Comparison of ENCODE assay signal across 1 cellular context in genomic region chr1:29202584-29203340, GRCh38.
A peak's percentile ranks its signal among the peaks of the same experiment; 100 is the strongest.
TF ChIP-seq lines count a peak whose summit lies in the region.

No MANE protein-coding gene starts in this region.

TF ChIP-seq in K562, 482 proteins besides CTCF, POLR2A, EP300 and RAD21 (continued from another document and continues in another):
- TF ChIP-seq, protein P1, sequence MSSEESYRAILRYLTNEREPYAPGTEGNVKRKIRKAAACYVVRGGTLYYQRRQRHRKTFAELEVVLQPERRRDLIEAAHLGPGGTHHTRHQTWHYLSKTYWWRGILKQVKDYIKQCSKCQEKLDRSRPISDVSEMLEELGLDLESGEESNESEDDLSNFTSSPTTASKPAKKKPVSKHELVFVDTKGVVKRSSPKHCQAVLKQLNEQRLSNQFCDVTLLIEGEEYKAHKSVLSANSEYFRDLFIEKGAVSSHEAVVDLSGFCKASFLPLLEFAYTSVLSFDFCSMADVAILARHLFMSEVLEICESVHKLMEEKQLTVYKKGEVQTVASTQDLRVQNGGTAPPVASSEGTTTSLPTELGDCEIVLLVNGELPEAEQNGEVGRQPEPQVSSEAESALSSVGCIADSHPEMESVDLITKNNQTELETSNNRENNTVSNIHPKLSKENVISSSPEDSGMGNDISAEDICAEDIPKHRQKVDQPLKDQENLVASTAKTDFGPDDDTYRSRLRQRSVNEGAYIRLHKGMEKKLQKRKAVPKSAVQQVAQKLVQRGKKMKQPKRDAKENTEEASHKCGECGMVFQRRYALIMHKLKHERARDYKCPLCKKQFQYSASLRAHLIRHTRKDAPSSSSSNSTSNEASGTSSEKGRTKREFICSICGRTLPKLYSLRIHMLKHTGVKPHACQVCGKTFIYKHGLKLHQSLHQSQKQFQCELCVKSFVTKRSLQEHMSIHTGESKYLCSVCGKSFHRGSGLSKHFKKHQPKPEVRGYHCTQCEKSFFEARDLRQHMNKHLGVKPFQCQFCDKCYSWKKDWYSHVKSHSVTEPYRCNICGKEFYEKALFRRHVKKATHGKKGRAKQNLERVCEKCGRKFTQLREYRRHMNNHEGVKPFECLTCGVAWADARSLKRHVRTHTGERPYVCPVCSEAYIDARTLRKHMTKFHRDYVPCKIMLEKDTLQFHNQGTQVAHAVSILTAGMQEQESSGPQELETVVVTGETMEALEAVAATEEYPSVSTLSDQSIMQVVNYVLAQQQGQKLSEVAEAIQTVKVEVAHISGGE (CRISPR knock-in tag; IDR thresholded peaks at IDR 0.05) = no peak
- TF ChIP-seq JUN (IDR thresholded peaks at IDR 0.05; ENCODE audit: borderline replicate concordance, low read depth, low read length) (peak; percentile 98), JUN (CRISPR knock-in tag; IDR thresholded peaks at IDR 0.05; ENCODE audit: borderline replicate concordance) (peak; percentile 41; the same call in 1 of the 2 replicates), ESRRA (IDR thresholded peaks at IDR 0.05; ENCODE audit: borderline replicate concordance, low read depth) (peak; percentile 41; the same call in 1 of the 2 replicates), CREM (IDR thresholded peaks at IDR 0.05; ENCODE audit: low read depth) (peak; percentile 67), ZNF318 (IDR thresholded peaks at IDR 0.05; ENCODE audit: borderline replicate concordance in 1 of 2, low read depth in 1 of 2) (peak in 1 of 2 experiments; percentile 89; a peak in 2 of 4 replicates), PTBP1 (IDR thresholded peaks at IDR 0.05; ENCODE audit: low read depth, low read length) (no peak), ZC3H11A (IDR thresholded peaks at IDR 0.05; ENCODE audit: low read depth, low read length) (no peak), ZMIZ1 (IDR thresholded peaks at IDR 0.05; ENCODE audit: low read depth in 2 of 2, low read length in 2 of 2) (peak in 1 of 2 experiments; percentile 68; a peak in 1 of 4 replicates), EP400 (IDR thresholded peaks at IDR 0.05) (peak; percentile 82), ZKSCAN3 (CRISPR knock-in tag; IDR thresholded peaks at IDR 0.05) (no peak), SRF (CRISPR knock-in tag; IDR thresholded peaks at IDR 0.05) (no peak), XRCC3 (IDR thresholded peaks at IDR 0.05) (no peak), ZNF764 (CRISPR knock-in tag; IDR thresholded peaks at IDR 0.05; ENCODE audit: low read depth) (no peak), PHF20 (IDR thresholded peaks at IDR 0.05; ENCODE audit: partially characterized antibody) (no peak), ZNF143 (CRISPR knock-in tag; IDR thresholded peaks at IDR 0.05) (no peak), ZNF444 (CRISPR knock-in tag; IDR thresholded peaks at IDR 0.05) (no peak), DIDO1 (tag; IDR thresholded peaks at IDR 0.05; ENCODE audit: low read depth) (no peak), HNRNPL (IDR thresholded peaks at IDR 0.05; ENCODE audit: low read depth, low read length) (no peak), ATF1 (CRISPR knock-in tag; IDR thresholded peaks at IDR 0.05) (no peak), ATF1 (tag; IDR thresholded peaks at IDR 0.05) (peak; percentile 59), ZNF134 (CRISPR knock-in tag; conservative IDR thresholded peaks at IDR 0.05) (no peak), PTTG1 (tag; IDR thresholded peaks at IDR 0.05; ENCODE audit: low read depth) (no peak)
- TF ChIP-seq, protein P2, sequence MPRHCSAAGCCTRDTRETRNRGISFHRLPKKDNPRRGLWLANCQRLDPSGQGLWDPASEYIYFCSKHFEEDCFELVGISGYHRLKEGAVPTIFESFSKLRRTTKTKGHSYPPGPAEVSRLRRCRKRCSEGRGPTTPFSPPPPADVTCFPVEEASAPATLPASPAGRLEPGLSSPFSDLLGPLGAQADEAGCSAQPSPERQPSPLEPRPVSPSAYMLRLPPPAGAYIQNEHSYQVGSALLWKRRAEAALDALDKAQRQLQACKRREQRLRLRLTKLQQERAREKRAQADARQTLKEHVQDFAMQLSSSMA (CRISPR knock-in tag; IDR thresholded peaks at IDR 0.05) = no peak
- TF ChIP-seq, protein P3, sequence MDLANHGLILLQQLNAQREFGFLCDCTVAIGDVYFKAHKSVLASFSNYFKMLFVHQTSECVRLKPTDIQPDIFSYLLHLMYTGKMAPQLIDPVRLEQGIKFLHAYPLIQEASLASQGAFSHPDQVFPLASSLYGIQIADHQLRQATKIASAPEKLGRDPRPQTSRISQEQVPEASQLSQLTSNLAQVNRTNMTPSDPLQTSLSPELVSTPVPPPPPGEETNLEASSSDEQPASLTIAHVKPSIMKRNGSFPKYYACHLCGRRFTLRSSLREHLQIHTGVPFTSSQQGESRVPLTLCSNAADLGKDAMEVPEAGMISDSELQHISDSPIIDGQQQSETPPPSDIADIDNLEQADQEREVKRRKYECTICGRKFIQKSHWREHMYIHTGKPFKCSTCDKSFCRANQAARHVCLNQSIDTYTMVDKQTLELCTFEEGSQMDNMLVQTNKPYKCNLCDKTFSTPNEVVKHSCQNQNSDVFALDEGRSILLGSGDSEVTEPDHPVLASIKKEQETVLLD (IDR thresholded peaks at IDR 0.05) = peak; percentile 37; the same call in 1 of the 2 replicates
- TF ChIP-seq, protein P4, sequence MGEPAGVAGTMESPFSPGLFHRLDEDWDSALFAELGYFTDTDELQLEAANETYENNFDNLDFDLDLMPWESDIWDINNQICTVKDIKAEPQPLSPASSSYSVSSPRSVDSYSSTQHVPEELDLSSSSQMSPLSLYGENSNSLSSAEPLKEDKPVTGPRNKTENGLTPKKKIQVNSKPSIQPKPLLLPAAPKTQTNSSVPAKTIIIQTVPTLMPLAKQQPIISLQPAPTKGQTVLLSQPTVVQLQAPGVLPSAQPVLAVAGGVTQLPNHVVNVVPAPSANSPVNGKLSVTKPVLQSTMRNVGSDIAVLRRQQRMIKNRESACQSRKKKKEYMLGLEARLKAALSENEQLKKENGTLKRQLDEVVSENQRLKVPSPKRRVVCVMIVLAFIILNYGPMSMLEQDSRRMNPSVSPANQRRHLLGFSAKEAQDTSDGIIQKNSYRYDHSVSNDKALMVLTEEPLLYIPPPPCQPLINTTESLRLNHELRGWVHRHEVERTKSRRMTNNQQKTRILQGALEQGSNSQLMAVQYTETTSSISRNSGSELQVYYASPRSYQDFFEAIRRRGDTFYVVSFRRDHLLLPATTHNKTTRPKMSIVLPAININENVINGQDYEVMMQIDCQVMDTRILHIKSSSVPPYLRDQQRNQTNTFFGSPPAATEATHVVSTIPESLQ (CRISPR knock-in tag; IDR thresholded peaks at IDR 0.05) = no peak
